In the genomic region with DNA sequence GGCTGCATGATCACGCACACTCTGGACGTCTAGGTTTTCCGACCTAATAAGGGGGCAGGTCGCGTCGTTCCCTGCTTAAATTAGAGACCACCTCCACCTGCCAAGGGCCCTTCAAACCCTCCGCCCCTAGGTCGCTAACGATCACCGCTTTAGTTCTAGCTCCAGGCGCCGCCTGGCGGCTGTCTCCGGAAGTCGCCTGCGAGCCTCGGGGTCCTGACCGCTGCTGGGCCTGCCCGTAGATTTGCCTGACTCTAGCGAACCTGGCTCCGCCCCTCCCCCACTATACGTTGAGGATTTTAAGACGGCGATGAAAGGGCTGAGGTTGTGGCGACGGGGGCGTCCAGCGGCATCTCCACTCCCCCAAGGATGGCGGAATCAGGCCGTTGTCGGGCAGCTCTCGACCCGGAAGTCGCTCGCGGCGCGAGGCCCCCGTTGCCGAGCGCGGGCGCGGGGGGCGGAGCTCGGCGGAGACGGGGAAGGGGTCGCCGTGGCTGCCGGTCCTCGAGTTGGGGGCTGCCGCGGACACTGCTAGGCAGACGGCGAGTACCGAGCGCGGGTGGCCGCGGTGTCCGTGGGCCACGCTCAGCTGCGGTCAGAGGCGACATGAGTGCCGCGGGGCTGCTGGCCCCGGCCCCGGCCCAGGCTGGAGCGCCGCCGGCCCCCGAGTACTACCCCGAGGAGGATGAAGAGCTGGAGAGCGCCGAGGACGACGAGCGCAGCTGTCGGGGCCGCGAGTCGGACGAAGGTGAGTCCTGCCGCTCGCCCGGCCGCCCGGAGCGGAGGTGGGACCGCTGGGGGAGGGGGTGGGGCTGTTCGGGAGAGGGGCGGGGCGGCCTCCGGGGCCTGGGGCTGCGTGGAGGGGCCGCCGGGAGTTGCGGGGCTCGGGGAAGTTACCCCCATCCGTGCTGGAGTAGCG, we compare ENCODE assay signal across 8 cellular contexts. TPM values are rescaled to one million over a fixed set of nuclear protein-coding genes. Genes with fewer than 3 reads are reported as not detected.
A peak's percentile ranks its signal among the peaks of the same experiment; 100 is the strongest.
DNase-seq lines count a peak whose midpoint lies in the region; ATAC-seq and TF ChIP-seq lines count a peak whose summit lies in the region.

A gene with protein sequence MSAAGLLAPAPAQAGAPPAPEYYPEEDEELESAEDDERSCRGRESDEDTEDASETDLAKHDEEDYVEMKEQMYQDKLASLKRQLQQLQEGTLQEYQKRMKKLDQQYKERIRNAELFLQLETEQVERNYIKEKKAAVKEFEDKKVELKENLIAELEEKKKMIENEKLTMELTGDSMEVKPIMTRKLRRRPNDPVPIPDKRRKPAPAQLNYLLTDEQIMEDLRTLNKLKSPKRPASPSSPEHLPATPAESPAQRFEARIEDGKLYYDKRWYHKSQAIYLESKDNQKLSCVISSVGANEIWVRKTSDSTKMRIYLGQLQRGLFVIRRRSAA (plus strand): TSS at position 467 of the 916 bp plus-strand sequence. CDS start 137 bp downstream, at position 604.

- no peaks in the 10 kb centered on the region for H3K9me3 ChIP-seq in lower lobe of right lung

- peaks cover 35% of the 10 kb centered on the region for H3K4me1 ChIP-seq in lower lobe of right lung

- DNase-seq in HS-27A (ENCODE audit: low read depth), result peak; percentile 51
- peak; percentile 78 to 85 for DNase-seq in NOMO-1 (lab: John Stamatoyannopoulos, UW; ENCODE audit: unreplicated experiment in 2 of 2)
- peak; percentile 91 for DNase-seq in effector CD4-positive, alpha-beta T cell
- DNase-seq in lower lobe of right lung, result peak; percentile 94
- DNase-seq in stimulated activated CD4-positive, alpha-beta T cell treated with anti-CD3 and anti-CD28 coated beads, TNF-alpha, amount 100 ng/mL, for 1 hour (ENCODE audit: low read depth in 3 of 3, low spot score in 1 of 3), result peak; percentile 81 to 96 (median 88)

- TF ChIP-seq POLR2A in GM15510 (IDR thresholded peaks at IDR 0.05; ENCODE audit: borderline replicate concordance, extremely low read depth, insufficient read length), result peak; percentile 63

- TF ChIP-seq CTCF in lower lobe of right lung (IDR thresholded peaks at IDR 0.05), result peak; percentile 95

- CTCF ChIA-PET in activated CD8-positive, alpha-beta memory T cell treated with anti-CD3 and anti-CD28 coated beads for 36 hours (lab: Charles Lee), result interaction anchor here (0.6 to 3.3 kb wide), 22 partner anchors 12 to 407 kb away, joined by 3 to 26 read pairs (median 5); a partner anchor contains a TSS

- POLR2A ChIA-PET in activated CD8-positive, alpha-beta memory T cell treated with anti-CD3 and anti-CD28 coated beads for 36 hours (lab: Charles Lee), result interaction anchor here (0.6 to 2.1 kb wide), 4 partner anchors 209 to 1195 kb away, joined by 3 to 10 read pairs (median 4); a partner anchor contains a TSS

- intact Hi-C loops in lower lobe of right lung (cut with DNase I), result loop anchor here (10.0 kb wide), 1 partner anchor 192 kb away; no protein-coding TSS in a partner anchor

- peak within 1 kb of the TSS; percentile 98 for H3K27ac ChIP-seq in lower lobe of right lung

- H3K4me3 ChIP-seq in lower lobe of right lung, result peak within 1 kb of the TSS; percentile 95

- no peaks in the 10 kb centered on the region for H3K27me3 ChIP-seq in lower lobe of right lung (ENCODE audit: low read depth)

- peak; percentile 70 to 71 for ATAC-seq in lower lobe of right lung
- ATAC-seq in HG03039 (IDR thresholded peaks at IDR 0.05; ENCODE audit: unreplicated experiment), result no peak

- peaks cover 22% of the 10 kb centered on the region for H3K36me3 ChIP-seq in lower lobe of right lung

RNA-seq across cellular contexts. Expression of the gene that starts here (rescaled TPM):
- 10 to 100 TPM; 23.1 to 23.8 TPM for total RNA-seq in activated CD8-positive, alpha-beta memory T cell treated with anti-CD3 and anti-CD28 coated beads for 36 hours
- 28.5 TPM for total RNA-seq in lower lobe of right lung
